18 cellular contexts compared by ENCODE assay signal in the genomic region with DNA sequence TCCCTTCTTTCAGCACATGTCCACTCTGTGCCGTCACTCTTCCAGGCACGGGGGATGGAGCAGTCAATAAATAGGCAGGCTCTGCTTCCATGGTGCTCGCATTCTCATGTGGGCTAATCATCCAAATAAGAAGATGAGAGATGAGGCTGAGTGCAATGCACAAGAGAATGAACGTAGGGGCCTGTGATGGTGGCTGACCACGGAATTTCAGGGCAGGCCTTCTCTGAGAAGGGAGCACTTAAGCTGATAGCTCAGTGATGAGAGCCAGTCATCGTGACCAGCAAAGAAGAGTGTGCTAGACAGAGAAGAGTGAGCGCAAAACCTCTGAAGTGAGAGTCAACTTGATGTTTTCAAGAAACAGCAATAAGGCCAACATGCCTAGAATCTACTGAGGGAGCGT.
"Had no signal": no experiment of that assay in that cellular context is flagged by ENCODE, and none has a peak within 500 bp of the region (broad histone marks: within the 10 kb centered on the region; RNA-seq: fewer than 3 reads in every experiment).

No MANE protein-coding gene starts in this region.

- ATAC-seq: left cardiac atrium; lower lobe of right lung; naive thymus-derived CD8-positive, alpha-beta T cell; psoas muscle; right lobe of liver; stimulated activated naive B cell treated with anti-CD40 and anti-IgM and Interleukin-4, amounts not matched to agents 10 μg/mL and 1 μg/mL and 100 μg/mL, for 72 hours had no signal

- H3K4me3 ChIP-seq: colonic mucosa, esophagus squamous epithelium, left ventricle myocardium inferior, lower lobe of right lung, psoas muscle, right lobe of liver, upper lobe of left lung, uterus had no signal

- H3K27ac ChIP-seq: colonic mucosa, esophagus squamous epithelium, left ventricle myocardium inferior, lower lobe of right lung, neutrophil, psoas muscle, right lobe of liver, upper lobe of left lung, uterus had no signal

- H3K9me3 ChIP-seq: colonic mucosa, neutrophil, uterus had no signal

- H3K36me3 ChIP-seq: colonic mucosa, esophagus squamous epithelium, lower lobe of right lung, neutrophil, right lobe of liver, upper lobe of left lung, uterus had no signal

- H3K27me3 ChIP-seq: colonic mucosa, esophagus squamous epithelium, neutrophil, right lobe of liver, upper lobe of left lung, uterus had no signal

- H3K4me1 ChIP-seq: colonic mucosa, esophagus squamous epithelium, left ventricle myocardium inferior, lower lobe of right lung, psoas muscle, right lobe of liver, upper lobe of left lung, uterus had no signal

- DNase-seq: colonic mucosa; dermis blood vessel endothelial cell; esophagus squamous epithelium; foreskin fibroblast; immature natural killer cell; left cardiac atrium; left ventricle myocardium inferior; lower lobe of right lung; naive thymus-derived CD8-positive, alpha-beta T cell; psoas muscle; retina; right lobe of liver; stimulated activated CD4-positive, alpha-beta T cell treated with anti-CD3 and anti-CD28 coated beads, Interleukin-2, amount 100 ng/mL, for 24 hours; stimulated activated CD4-positive, alpha-beta T cell treated with anti-CD3 and anti-CD28 coated beads, Interleukin-4, amount 100 ng/mL, for 4 hours; stimulated activated naive B cell treated with anti-CD40 and anti-IgM and Interleukin-4, amounts not matched to agents 10 μg/mL and 1 μg/mL and 100 μg/mL, for 72 hours; upper lobe of left lung; uterus had no signal
